28 cellular contexts compared by ENCODE assay signal in the genomic region with DNA sequence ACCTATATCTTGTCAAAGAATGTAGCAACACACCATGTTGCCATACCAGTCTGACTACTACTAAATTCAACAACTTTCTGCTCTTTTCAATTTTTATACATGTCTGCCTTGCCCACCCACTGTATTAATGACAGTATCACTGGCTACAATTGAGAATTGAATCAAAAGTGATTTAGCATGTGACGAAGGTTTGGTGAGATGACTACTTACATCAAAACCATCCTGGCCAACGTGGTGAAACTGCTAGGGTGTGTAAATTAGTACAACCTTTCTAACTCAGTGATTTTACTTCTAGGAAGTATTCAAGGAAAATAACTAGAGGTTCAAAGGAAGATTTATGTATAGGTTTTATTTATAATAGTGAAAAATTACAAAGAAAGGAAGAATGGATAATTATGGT.
"Had no signal": no experiment of that assay in that cellular context is flagged by ENCODE, and none has a peak within 500 bp of the region (broad histone marks: within the 10 kb centered on the region; RNA-seq: fewer than 3 reads in every experiment).

No MANE protein-coding gene starts in this region.

- H3K27me3 ChIP-seq: body of pancreas, breast epithelium, cardiac muscle cell, colonic mucosa had no signal

- H3K9me3 Mint-ChIP-seq: activated naive CD4-positive, alpha-beta T cell treated with anti-CD3 and anti-CD28 coated beads, Interleukin-2, amount 10 ng/mL, durations not matched to agents 7 days and 5 days; activated naive CD4-positive, alpha-beta T cell treated with anti-CD3 and anti-CD28 coated beads, Interleukin-2, amount 50 U/mL, for 72 hours; activated naive CD8-positive, alpha-beta T cell treated with anti-CD3 and anti-CD28 coated beads, Interleukin-2, amount 10 ng/mL, durations not matched to agents 7 days and 5 days; activated T-helper 1 cell treated with anti-CD3 and anti-CD28 coated beads, Interleukin-12 subunit alpha, Interleukin-12 subunit beta, Interleukin-2, Interleukin-4 antibody, amounts not matched to agents 30 ng/mL and 10 ng/mL and 1 ng/mL, durations not matched to agents 14 hours and 24 hours and 36 hours had no signal

- H3K9me3 ChIP-seq: body of pancreas, breast epithelium, colonic mucosa had no signal

- H3K27ac ChIP-seq: body of pancreas, breast epithelium, cardiac muscle cell, colonic mucosa had no signal

- H3K36me3 Mint-ChIP-seq: activated CD8-positive, alpha-beta memory T cell treated with anti-CD3 and anti-CD28 coated beads, Interleukin-2, amount 10 ng/mL, durations not matched to agents 7 days and 5 days; activated naive CD4-positive, alpha-beta T cell treated with anti-CD3 and anti-CD28 coated beads, Interleukin-2, amount 10 ng/mL, durations not matched to agents 7 days and 5 days had no signal

- ATAC-seq: activated CD8-positive, alpha-beta memory T cell treated with anti-CD3 and anti-CD28 coated beads, Interleukin-2, amount 10 ng/mL, durations not matched to agents 7 days and 5 days; activated naive CD4-positive, alpha-beta T cell treated with anti-CD3 and anti-CD28 coated beads, Interleukin-2, amount 50 U/mL, for 72 hours; body of pancreas; esophagus mucosa had no signal

- H3K4me1 ChIP-seq: body of pancreas, breast epithelium, colonic mucosa had no signal

- H3K36me3 ChIP-seq: breast epithelium, cardiac muscle cell, colonic mucosa had no signal

- H3K4me3 ChIP-seq: body of pancreas, breast epithelium, cardiac muscle cell, colonic mucosa had no signal

- H3K27ac Mint-ChIP-seq: activated CD8-positive, alpha-beta memory T cell treated with anti-CD3 and anti-CD28 coated beads, Interleukin-2, amount 10 ng/mL, durations not matched to agents 7 days and 5 days; activated naive CD4-positive, alpha-beta T cell treated with anti-CD3 and anti-CD28 coated beads, Interleukin-2, amount 10 ng/mL, durations not matched to agents 7 days and 5 days; activated naive CD4-positive, alpha-beta T cell treated with anti-CD3 and anti-CD28 coated beads, Interleukin-2, amount 50 U/mL, for 72 hours; activated naive CD8-positive, alpha-beta T cell treated with anti-CD3 and anti-CD28 coated beads, Interleukin-2, amount 10 ng/mL, durations not matched to agents 7 days and 5 days; activated T-helper 1 cell treated with anti-CD3 and anti-CD28 coated beads, Interleukin-12 subunit alpha, Interleukin-12 subunit beta, Interleukin-2, Interleukin-4 antibody, amounts not matched to agents 30 ng/mL and 10 ng/mL and 1 ng/mL, durations not matched to agents 14 hours and 24 hours and 36 hours had no signal

- H3K4me3 Mint-ChIP-seq: activated CD8-positive, alpha-beta memory T cell treated with anti-CD3 and anti-CD28 coated beads, Interleukin-2, amount 10 ng/mL, durations not matched to agents 7 days and 5 days; activated naive CD4-positive, alpha-beta T cell treated with anti-CD3 and anti-CD28 coated beads, Interleukin-2, amount 10 ng/mL, durations not matched to agents 7 days and 5 days; activated naive CD8-positive, alpha-beta T cell treated with anti-CD3 and anti-CD28 coated beads, Interleukin-2, amount 10 ng/mL, durations not matched to agents 7 days and 5 days; activated T-helper 1 cell treated with anti-CD3 and anti-CD28 coated beads, Interleukin-12 subunit alpha, Interleukin-12 subunit beta, Interleukin-2, Interleukin-4 antibody, amounts not matched to agents 30 ng/mL and 10 ng/mL and 1 ng/mL, durations not matched to agents 14 hours and 24 hours and 36 hours had no signal

- DNase-seq: activated CD4-positive, alpha-beta T cell treated with anti-CD3 and anti-CD28 coated beads for 48 hours; activated CD4-positive, alpha-beta T cell treated with anti-CD3 and anti-CD28 coated beads, Interleukin-2, amount 50 U/mL, for 1 hour; activated CD4-positive, alpha-beta T cell treated with anti-CD3 and anti-CD28 coated beads, Interleukin-2, amount 50 U/mL, for 48 hours; activated CD4-positive, CD25-positive, alpha-beta regulatory T cell; activated CD4-positive, CD25-positive, alpha-beta regulatory T cell treated with anti-CD3 and anti-CD28 coated beads, Interleukin-2, amount 50 U/mL, for 72 hours; activated CD8-positive, alpha-beta memory T cell treated with anti-CD3 and anti-CD28 coated beads, Interleukin-2, amount 10 ng/mL, durations not matched to agents 7 days and 5 days; activated CD8-positive, alpha-beta memory T cell treated with anti-CD3 and anti-CD28 coated beads, Interleukin-2, amount 50 U/mL, for 4 hours; activated gamma-delta T cell; activated naive CD4-positive, alpha-beta T cell; activated naive CD4-positive, alpha-beta T cell treated with anti-CD3 and anti-CD28 coated beads, Interleukin-2, amount 10 ng/mL, durations not matched to agents 7 days and 5 days; activated naive CD8-positive, alpha-beta T cell treated with anti-CD3 and anti-CD28 coated beads, Interleukin-2, amount 10 ng/mL, durations not matched to agents 7 days and 5 days; activated T-cell treated with anti-CD3 and anti-CD28 coated beads, Interleukin-2, amount 50 U/mL, for 1 hour; activated T-cell treated with anti-CD3 and anti-CD28 coated beads, Interleukin-2, amount 50 U/mL, for 48 hours; amygdala; aorta; body of pancreas; central memory CD4-positive, alpha-beta T cell; cerebellar nuclear complex; colonic mucosa; effector CD8-positive, alpha-beta T cell; foreskin fibroblast; head of caudate nucleus; T-helper 2 cell had no signal
